ENCODE assay signal across 19 cellular contexts in genomic region chr14:51929920-51930682, GRCh38. TPM values are rescaled to one million over a fixed set of nuclear protein-coding genes. Genes with fewer than 3 reads are reported as not detected.
DNase-seq lines count a peak whose midpoint lies in the region; ATAC-seq and TF ChIP-seq lines count a peak whose summit lies in the region.
"Had no signal": no experiment of that assay in that cellular context is flagged by ENCODE, and none has a peak within 500 bp of the region (broad histone marks: within the 10 kb centered on the region; RNA-seq: fewer than 3 reads in every experiment).

No MANE protein-coding gene starts in this region.

- no peaks in the 10 kb centered on the region for H3K4me1 ChIP-seq in mammary epithelial cell (ENCODE audit: insufficient read depth, low read length)
- no peaks in the 10 kb centered on the region for H3K4me1 ChIP-seq in thoracic aorta (ENCODE audit: control insufficient read depth in 1 of 2, low read depth in 2 of 2)
- H3K4me1 ChIP-seq: vagina had no signal

- in situ Hi-C loops in mammary epithelial cell (cut with MboI; ENCODE audit: low sequenced_read_pairs in 2 of 2): no loop called here

- no peak overlapping the region for H3K9ac ChIP-seq in mammary epithelial cell (ENCODE audit: insufficient read depth, low read length)

- DNase-seq in mammary epithelial cell (peak; percentile 3), MCF 10A (ENCODE audit: unreplicated experiment) (no peak), dermis blood vessel endothelial cell (peak; percentile 61), thoracic aorta (ENCODE audit: low spot score) (no peak), activated gamma-delta T cell treated with Interleukin-2 at 50 U/mL for 16 hours (no peak), type B pancreatic cell (ENCODE audit: extremely low spot score, unreplicated experiment) (no peak), NCI-H524 (lab: John Stamatoyannopoulos, UW) (no peak)
- DNase-seq: anterior cingulate cortex; BE2C; left ventricle myocardium inferior; MM.1S; NCI-H510A treated with DMSO at 0.1 percent for 48 hours; stimulated activated CD4-positive, alpha-beta T cell treated with anti-CD3 and anti-CD28 coated beads, Interleukin-1b, Interleukin-23, amount 100 ng/mL, for 48 hours; stimulated activated CD8-positive, alpha-beta memory T cell treated with anti-CD3 and anti-CD28 coated beads, Interleukin-4, amount 100 ng/mL, for 48 hours; T1000 had no signal

- POLR2A ChIA-PET in MCF 10A (lab: Yijun Ruan, JAX): no interaction called here

- BruUV-seq in mammary epithelial cell (replicated peaks; lab: Mats Ljungman, UMichigan) (no TSS peak), MCF 10A (replicated peaks; lab: Mats Ljungman, UMichigan) (no TSS peak)

- H3K4me3 ChIP-seq in mammary epithelial cell (replicated peaks in 1 of 3; ENCODE audit: insufficient read depth in 1 of 3, low read depth in 2 of 3, low read length in 3 of 3): no peak overlapping the region
- no peak overlapping the region for H3K4me3 ChIP-seq in thoracic aorta
- H3K4me3 ChIP-seq: GM12878, left ventricle myocardium inferior, vagina had no signal

- H3K27me3 Mint-ChIP-seq in MCF 10A (ENCODE audit: insufficient read depth, unreplicated experiment): no peaks in the 10 kb centered on the region
- H3K27me3 Mint-ChIP-seq in type B pancreatic cell: no peaks in the 10 kb centered on the region

- ATAC-seq in SK-N-SH treated with all-trans-retinoic acid at 6 μM for 48 hours (peak; percentile 20; the same call in 2 of the 3 replicates), thoracic aorta (ENCODE audit: insufficient number of reproducible peaks, low FRiP score, low read depth) (peak; percentile 17)

- no peak overlapping the region for H2AFZ ChIP-seq in mammary epithelial cell (ENCODE audit: low read depth, low read length)

- intact Hi-C loops in mammary epithelial cell (cut with micrococcal nuclease): no loop called here
- intact Hi-C loops in MCF 10A (cut with micrococcal nuclease): no loop called here

- H3K27me3 ChIP-seq in mammary epithelial cell (ENCODE audit: insufficient read depth, low read length): no peaks in the 10 kb centered on the region
- no peaks in the 10 kb centered on the region for H3K27me3 ChIP-seq in thoracic aorta (replicated peaks; ENCODE audit: insufficient read depth)
- H3K27me3 ChIP-seq: BE2C, vagina had no signal

- no peaks in the 10 kb centered on the region for H3K4me1 Mint-ChIP-seq in MCF 10A (ENCODE audit: insufficient read depth, unreplicated experiment)
- H3K4me1 Mint-ChIP-seq in type B pancreatic cell (ENCODE audit: unreplicated experiment): peaks cover 4% of the 10 kb centered on the region

- H3K27ac Mint-ChIP-seq in MCF 10A (ENCODE audit: low read depth, unreplicated experiment) (no peak overlapping the region), type B pancreatic cell (no peak overlapping the region)
- H3K27ac Mint-ChIP-seq: nephron had no signal

- TF ChIP-seq CTCF in mammary epithelial cell (conservative IDR thresholded peaks at IDR 0.05 in 1 of 2, IDR thresholded peaks at IDR 0.05 in 1 of 2; ENCODE audit: extremely low read depth in 1 of 2, insufficient read depth in 1 of 2, low read depth in 1 of 2, low read length in 2 of 2) (no peak), MCF 10A (IDR thresholded peaks at IDR 0.05; ENCODE audit: unreplicated experiment) (no peak), thoracic aorta (IDR thresholded peaks at IDR 0.05) (no peak), type B pancreatic cell (conservative IDR thresholded peaks at IDR 0.05) (no peak)

- H3K36me3 Mint-ChIP-seq in MCF 10A (ENCODE audit: insufficient read depth, unreplicated experiment) (peaks cover 6% of the 10 kb centered on the region), type B pancreatic cell (no peaks in the 10 kb centered on the region)

- no peaks in the 10 kb centered on the region for H3K79me2 ChIP-seq in mammary epithelial cell (ENCODE audit: insufficient read depth, low read length)

- no peaks in the 10 kb centered on the region for H3K36me3 ChIP-seq in mammary epithelial cell (ENCODE audit: insufficient read depth, low read length)
- no peaks in the 10 kb centered on the region for H3K36me3 ChIP-seq in thoracic aorta
- H3K36me3 ChIP-seq: BE2C, left ventricle myocardium inferior, vagina had no signal

- WGBS in mammary epithelial cell (ENCODE audit: low coverage, missing lambda C conversion rate): 75% methylated on average over 8 of the region's 8 CpGs

- H3K27ac ChIP-seq in mammary epithelial cell (ENCODE audit: insufficient read depth, low read depth, low read length) (no peak overlapping the region), thoracic aorta (no peak overlapping the region)
- H3K27ac ChIP-seq: left ventricle myocardium inferior, vagina had no signal

- dilution Hi-C loops in mammary epithelial cell (cut with HindIII; ENCODE audit: low sequenced_read_pairs): no loop called here

- H3K9me3 ChIP-seq in mammary epithelial cell (replicated peaks; ENCODE audit: insufficient read depth, low read length): no peaks in the 10 kb centered on the region
- no peaks in the 10 kb centered on the region for H3K9me3 ChIP-seq in thoracic aorta
- H3K9me3 ChIP-seq: BE2C, left ventricle myocardium inferior, vagina had no signal

- H3K4me2 ChIP-seq in mammary epithelial cell (ENCODE audit: insufficient read depth, low read depth, low read length): no peak overlapping the region

- no peaks in the 10 kb centered on the region for H4K20me1 ChIP-seq in mammary epithelial cell (ENCODE audit: insufficient read depth, low read length)

- H3K4me3 Mint-ChIP-seq in MCF 10A (ENCODE audit: unreplicated experiment) (no peak overlapping the region), type B pancreatic cell (no peak overlapping the region)
- H3K4me3 Mint-ChIP-seq: nephron had no signal

- H3K9me3 Mint-ChIP-seq in MCF 10A (ENCODE audit: unreplicated experiment): no peaks in the 10 kb centered on the region
- H3K9me3 Mint-ChIP-seq in type B pancreatic cell: peaks cover 9% of the 10 kb centered on the region
- H3K9me3 Mint-ChIP-seq: nephron had no signal

- CTCF ChIA-PET in mammary epithelial cell (lab: Charles Lee; ENCODE audit: low non-redundant PET): interaction anchor here (0.7 kb wide), 1 partner anchor 180 kb away, joined by 5 read pairs; no protein-coding TSS in a partner anchor
- CTCF ChIA-PET in MCF 10A (lab: Yijun Ruan, JAX): no interaction called here

TF ChIP-seq in SK-N-SH treated with all-trans-retinoic acid at 6 μM for 48 hours, 23 proteins besides CTCF, POLR2A, EP300 and RAD21:
- TF ChIP-seq CSRNP3 (CRISPR knock-in tag; IDR thresholded peaks at IDR 0.05): no peak
- TF ChIP-seq OSR1 (CRISPR knock-in tag; IDR thresholded peaks at IDR 0.05): no peak

RNA-seq across cellular contexts. Expression of gene RTRAF, which starts 59.2 kb away (rescaled TPM):
- total RNA-seq in mammary epithelial cell: 100 to 1,000 TPM in 1 of 2 donors, 10 to 100 TPM in 1; 52.7 to 176 TPM
- polyA plus RNA-seq in mammary epithelial cell: 82.0 TPM
- 105 TPM for polyA minus RNA-seq in mammary epithelial cell
- 285 and 358 TPM in 2 replicates for total RNA-seq in MCF 10A (2022)
- total RNA-seq in dermis blood vessel endothelial cell: 81.3 and 169 TPM in 2 replicates
- 10 to 100 TPM; 36.9 to 44.8 TPM for total RNA-seq in thoracic aorta
- total RNA-seq in type B pancreatic cell (ENCODE audit: low replicate concordance): 185 and 206 TPM in 2 replicates

Comparison
In these comparisons a context has a peak if more than half of its experiments do, and no peak if none do; other contexts are left out.
1. DNase-seq: peak in mammary epithelial cell (single experiment) and dermis blood vessel endothelial cell (single experiment); none in MCF 10A (single experiment), thoracic aorta (single experiment), activated gamma-delta T cell treated with Interleukin-2 at 50 U/mL for 16 hours (single experiment), type B pancreatic cell (single experiment) and NCI-H524 (0 of 2).